Comparison of ENCODE assay signal across 13 cellular contexts in genomic region chr2:62313433-62314227, GRCh38.
DNase-seq lines count a peak whose midpoint lies in the region; ATAC-seq and TF ChIP-seq lines count a peak whose summit lies in the region.
"Had no signal": no experiment of that assay in that cellular context is flagged by ENCODE, and none has a peak within 500 bp of the region (broad histone marks: within the 10 kb centered on the region; RNA-seq: fewer than 3 reads in every experiment).

No MANE protein-coding gene starts in this region.

- H3K79me1 ChIP-seq in H9 (ENCODE audit: insufficient read depth, low read depth, low read length, poor library complexity, severe bottlenecking), result no peaks in the 10 kb centered on the region

- H3K27ac ChIP-seq in MM.1S (ENCODE audit: low read length), result no peak overlapping the region
- H3K27ac ChIP-seq in H9 (ENCODE audit: insufficient read length, low read depth, low read length), result no peak overlapping the region
- H3K27ac ChIP-seq: 22Rv1, HL-60, suprapubic skin, WERI-Rb-1 had no signal

- H2AK5ac ChIP-seq in H9 (ENCODE audit: insufficient read length, low read length), result no peak overlapping the region

- H4K5ac ChIP-seq in H9 (ENCODE audit: insufficient read length, low read depth, low read length), result no peak overlapping the region

- no peak overlapping the region for H3K23ac ChIP-seq in H9 (ENCODE audit: insufficient read length, low read depth, low read length)

- H3K36me3 Mint-ChIP-seq in natural killer cell (no peaks in the 10 kb centered on the region), H9 (ENCODE audit: insufficient read depth in 1 of 3, low read depth in 3 of 3) (no peaks in the 10 kb centered on the region)

- H3K14ac ChIP-seq in H9 (ENCODE audit: insufficient read depth, low read length), result no peak overlapping the region

- H3K18ac ChIP-seq in H9 (ENCODE audit: insufficient read length, low read depth, low read length), result no peak overlapping the region

- H2BK5ac ChIP-seq in H9 (ENCODE audit: insufficient read length, low read length), result no peak overlapping the region

- H2AFZ ChIP-seq in MM.1S (ENCODE audit: low read length) (no peak overlapping the region), H9 (ENCODE audit: low read length) (no peak overlapping the region)

- H2BK20ac ChIP-seq in H9 (ENCODE audit: low read depth, low read length, poor library complexity, severe bottlenecking), result no peak overlapping the region

- H3K27ac Mint-ChIP-seq in natural killer cell, result peak overlapping the region; percentile 82 to 87
- no peak overlapping the region for H3K27ac Mint-ChIP-seq in H9
- H3K27ac Mint-ChIP-seq: nephron had no signal

- no peak overlapping the region for H3K9ac ChIP-seq in MM.1S (ENCODE audit: low read length)
- H3K9ac ChIP-seq in H9 (ENCODE audit: extremely low read depth, insufficient read length, low read length), result no peak overlapping the region

- peak overlapping the region; percentile 83 for H3K4me3 Mint-ChIP-seq in natural killer cell
- no peak overlapping the region for H3K4me3 Mint-ChIP-seq in H9
- H3K4me3 Mint-ChIP-seq: nephron had no signal

- H3K9me3 Mint-ChIP-seq in natural killer cell (no peaks in the 10 kb centered on the region), H9 (no peaks in the 10 kb centered on the region)
- H3K9me3 Mint-ChIP-seq: nephron had no signal

- H3K4me1 Mint-ChIP-seq in natural killer cell (peaks cover 38 to 41% of the 10 kb centered on the region in 2 donors), H9 (peaks cover 17 to 23% of the 10 kb centered on the region in 2 experiments)

- H3K4me2 ChIP-seq in MM.1S (ENCODE audit: low read depth, low read length), result peak overlapping the region; percentile 14; the same call in 1 of the 2 replicates
- no peak overlapping the region for H3K4me2 ChIP-seq in H9 (ENCODE audit: insufficient read depth, insufficient read length, low read length)

- H3K56ac ChIP-seq in H9 (ENCODE audit: insufficient read length, low read depth, low read length), result no peak overlapping the region

- DNase-seq in NK-92 treated with Interleukin-12 subunit alpha and Interleukin-12 subunit beta, amount 100 ng/mL, for 24 hours (lab: John Stamatoyannopoulos, UW), result peak; percentile 33
- DNase-seq in NK-92 (lab: John Stamatoyannopoulos, UW; ENCODE audit: unreplicated experiment) (no peak), MM.1S (no peak), natural killer cell (no peak), NCI-H82 treated with DMSO at 0.1 percent for 48 hours (lab: John Stamatoyannopoulos, UW; ENCODE audit: unreplicated experiment) (no peak), MV-4-11 (lab: John Stamatoyannopoulos, UW) (no peak), H9 (no peak)
- DNase-seq: WERI-Rb-1 had no signal

- no peak overlapping the region for H4K8ac ChIP-seq in H9 (replicated peaks; ENCODE audit: insufficient read length, low read depth, low read length)

- no peak for TF ChIP-seq CTCF in MM.1S (IDR thresholded peaks at IDR 0.05; ENCODE audit: low read length)
- no peak for TF ChIP-seq CTCF in natural killer cell (IDR thresholded peaks at IDR 0.05)
- no peak for TF ChIP-seq CTCF in H9 (conservative IDR thresholded peaks at IDR 0.05)

- no peak overlapping the region for H3K4me3 ChIP-seq in MM.1S (ENCODE audit: low read length)
- H3K4me3 ChIP-seq: suprapubic skin had no signal

- H3K23me2 ChIP-seq in H9 (ENCODE audit: insufficient read length, low read depth, low read length, poor library complexity, severe bottlenecking), result no peaks in the 10 kb centered on the region

- no peaks in the 10 kb centered on the region for H3K36me3 ChIP-seq in MM.1S (replicated peaks; ENCODE audit: insufficient read depth, low read length)
- H3K36me3 ChIP-seq: suprapubic skin, WERI-Rb-1 had no signal

- no peak overlapping the region for H2BK12ac ChIP-seq in H9 (ENCODE audit: insufficient read length, low read depth, low read length)

- WGBS in H9 (ENCODE audit: extremely low coverage, insufficient read length, low lambda C conversion rate), result no CpG with 5 or more reads among the region's 3 CpGs

- H3K27me3 Mint-ChIP-seq in natural killer cell (ENCODE audit: low read depth in 2 of 2), result no peaks in the 10 kb centered on the region
- no peaks in the 10 kb centered on the region for H3K27me3 Mint-ChIP-seq in H9 (ENCODE audit: low read depth)

- H4K91ac ChIP-seq in H9 (ENCODE audit: insufficient read length, low read depth, low read length), result no peak overlapping the region

- intact Hi-C loops in natural killer cell (cut with micrococcal nuclease), result no loop called here

- ATAC-seq in HG02642 (IDR thresholded peaks at IDR 0.05; ENCODE audit: poor library complexity, unreplicated experiment) (peak; percentile 76), natural killer cell (peak; percentile 57 to 68 (median 62))

- H4K20me1 ChIP-seq in MM.1S (ENCODE audit: insufficient read depth, low read length) (no peaks in the 10 kb centered on the region), H9 (ENCODE audit: control insufficient read depth, insufficient read depth, insufficient read length) (no peaks in the 10 kb centered on the region)

- H3K9me2 ChIP-seq in MM.1S (replicated peaks; ENCODE audit: insufficient read depth, low read length), result no peaks in the 10 kb centered on the region

- H2BK15ac ChIP-seq in H9 (ENCODE audit: low read depth, low read length), result no peak overlapping the region

- H3K9me3 ChIP-seq in MM.1S (replicated peaks; ENCODE audit: insufficient read depth, low read length) (no peaks in the 10 kb centered on the region), H9 (ENCODE audit: control insufficient read depth, low read depth, low read length) (no peaks in the 10 kb centered on the region)
- H3K9me3 ChIP-seq: suprapubic skin had no signal

- no peak overlapping the region for H3T11ph ChIP-seq in H9 (ENCODE audit: low read length)

- no peak overlapping the region for H3K4ac ChIP-seq in H9 (ENCODE audit: low read depth, low read length)

- H3K4me1 ChIP-seq in MM.1S (ENCODE audit: low read length) (peaks cover 10% of the 10 kb centered on the region), H9 (ENCODE audit: insufficient read depth, low read length) (peaks cover 6% of the 10 kb centered on the region; the same call in 1 of the 2 replicates)

- no peak overlapping the region for H2BK120ac ChIP-seq in H9 (ENCODE audit: low read depth, low read length, poor library complexity, severe bottlenecking)

- H3F3A ChIP-seq in MM.1S (ENCODE audit: insufficient read depth, low read length), result no peaks in the 10 kb centered on the region

- H3K79me2 ChIP-seq in MM.1S (ENCODE audit: low read length), result no peaks in the 10 kb centered on the region
- H3K79me2 ChIP-seq in H9 (ENCODE audit: insufficient read depth, low read length), result no peaks in the 10 kb centered on the region

- H3K27me3 ChIP-seq in MM.1S (replicated peaks; ENCODE audit: insufficient read depth, low read length) (no peaks in the 10 kb centered on the region), H9 (ENCODE audit: insufficient read depth, low read length) (no peaks in the 10 kb centered on the region)
- H3K27me3 ChIP-seq: suprapubic skin had no signal

Comparison
In these comparisons a context has a peak if more than half of its experiments do, and no peak if none do; other contexts are left out.
1. H3K27ac Mint-ChIP-seq: peak in natural killer cell (2 of 2); none in H9 (0 of 3).